In the genomic region with DNA sequence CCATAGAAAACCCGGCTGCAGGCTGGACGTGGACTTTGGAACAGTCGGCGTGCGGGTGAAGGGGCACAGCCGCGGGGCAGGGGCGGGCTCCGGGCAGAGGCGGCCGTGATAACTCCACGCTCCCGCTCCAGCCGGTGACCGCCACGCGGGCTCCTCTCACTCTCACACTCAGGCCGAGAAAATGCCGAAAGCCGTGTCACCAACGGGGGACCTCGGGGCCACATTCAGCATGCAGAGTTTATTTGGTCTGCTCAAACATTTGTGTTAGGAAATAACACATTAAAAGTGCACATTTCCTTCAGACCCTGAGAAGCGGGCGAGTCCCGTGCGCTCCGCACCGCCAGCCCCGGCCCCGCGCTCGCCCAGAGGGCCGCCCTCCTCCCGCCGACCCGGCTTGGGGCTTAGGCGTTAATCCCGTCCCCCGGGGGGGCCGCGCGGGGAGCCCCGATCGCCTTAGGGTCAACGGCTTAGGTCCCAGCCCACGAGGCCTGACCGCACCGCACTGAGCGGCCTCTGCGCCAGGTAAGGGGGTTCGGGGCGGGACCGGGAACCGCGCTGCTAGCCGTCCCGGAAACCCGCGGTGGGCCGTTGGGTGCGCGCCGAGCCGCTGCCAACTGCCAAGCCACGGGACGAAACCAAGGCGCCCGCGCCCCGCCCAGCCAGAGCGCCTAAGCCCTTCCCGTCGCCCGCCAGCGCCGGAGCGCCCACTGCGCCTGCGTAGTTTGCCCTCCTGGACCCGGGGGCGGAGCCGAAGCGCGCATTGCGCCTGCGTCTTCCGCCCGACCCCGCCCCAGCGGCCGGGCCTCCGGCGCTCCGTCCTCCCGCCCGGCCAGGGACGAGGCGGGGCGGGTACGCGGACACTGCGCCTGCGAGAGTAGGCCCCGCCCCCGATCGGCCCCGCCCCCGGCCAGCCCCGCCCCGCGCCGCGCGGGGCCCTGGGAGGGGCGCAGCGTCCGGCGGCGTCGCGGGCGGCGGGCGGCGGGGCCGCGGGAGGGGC, we compare ENCODE assay signal across 8 cellular contexts. TPM values are rescaled to one million over a fixed set of nuclear protein-coding genes. Genes with fewer than 3 reads are reported as not detected.
DNase-seq lines count a peak whose midpoint lies in the region; ATAC-seq and TF ChIP-seq lines count a peak whose summit lies in the region.

A gene with protein sequence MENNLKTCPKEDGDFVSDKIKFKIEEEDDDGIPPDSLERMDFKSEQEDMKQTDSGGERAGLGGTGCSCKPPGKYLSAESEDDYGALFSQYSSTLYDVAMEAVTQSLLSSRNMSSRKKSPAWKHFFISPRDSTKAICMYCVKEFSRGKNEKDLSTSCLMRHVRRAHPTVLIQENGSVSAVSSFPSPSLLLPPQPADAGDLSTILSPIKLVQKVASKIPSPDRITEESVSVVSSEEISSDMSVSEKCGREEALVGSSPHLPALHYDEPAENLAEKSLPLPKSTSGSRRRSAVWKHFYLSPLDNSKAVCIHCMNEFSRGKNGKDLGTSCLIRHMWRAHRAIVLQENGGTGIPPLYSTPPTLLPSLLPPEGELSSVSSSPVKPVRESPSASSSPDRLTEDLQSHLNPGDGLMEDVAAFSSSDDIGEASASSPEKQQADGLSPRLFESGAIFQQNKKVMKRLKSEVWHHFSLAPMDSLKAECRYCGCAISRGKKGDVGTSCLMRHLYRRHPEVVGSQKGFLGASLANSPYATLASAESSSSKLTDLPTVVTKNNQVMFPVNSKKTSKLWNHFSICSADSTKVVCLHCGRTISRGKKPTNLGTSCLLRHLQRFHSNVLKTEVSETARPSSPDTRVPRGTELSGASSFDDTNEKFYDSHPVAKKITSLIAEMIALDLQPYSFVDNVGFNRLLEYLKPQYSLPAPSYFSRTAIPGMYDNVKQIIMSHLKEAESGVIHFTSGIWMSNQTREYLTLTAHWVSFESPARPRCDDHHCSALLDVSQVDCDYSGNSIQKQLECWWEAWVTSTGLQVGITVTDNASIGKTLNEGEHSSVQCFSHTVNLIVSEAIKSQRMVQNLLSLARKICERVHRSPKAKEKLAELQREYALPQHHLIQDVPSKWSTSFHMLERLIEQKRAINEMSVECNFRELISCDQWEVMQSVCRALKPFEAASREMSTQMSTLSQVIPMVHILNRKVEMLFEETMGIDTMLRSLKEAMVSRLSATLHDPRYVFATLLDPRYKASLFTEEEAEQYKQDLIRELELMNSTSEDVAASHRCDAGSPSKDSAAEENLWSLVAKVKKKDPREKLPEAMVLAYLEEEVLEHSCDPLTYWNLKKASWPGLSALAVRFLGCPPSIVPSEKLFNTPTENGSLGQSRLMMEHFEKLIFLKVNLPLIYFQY (plus strand): TSS at position 947 of the 997 bp plus-strand sequence. CDS start 29,819 bp downstream, outside the sequence.

- POLR2A ChIA-PET in Panc1 (lab: Charles Lee), result no interaction called here

- intact Hi-C loops in Panc1 (cut with micrococcal nuclease; ENCODE audit: unreplicated experiment), result no loop called here

- WGBS in esophagus, 2 donors, result 1 to 2% methylated on average over 95 to 127 of the region's 127 CpGs

- H3K9ac ChIP-seq in mucosa of rectum (ENCODE audit: low read depth in 1 of 2, low read length in 2 of 2), result peak within 1 kb of the TSS; percentile 92 to 94

- in situ Hi-C loops in KBM-7 (cut with MboI; ENCODE audit: low pct_unique_long_range_greater_than_20kb, low sequenced_read_pairs), result no loop called here
- in situ Hi-C loops in Panc1 (cut with HindIII; ENCODE audit: low pct_unique_long_range_greater_than_20kb, low sequenced_read_pairs), result no loop called here

- H3K27me3 ChIP-seq in Panc1 (ENCODE audit: control insufficient read depth, insufficient read depth, low read length) (no peaks in the 10 kb centered on the region), esophagus (ENCODE audit: control insufficient read depth in 1 of 2, insufficient read depth in 2 of 2, low read length in 2 of 2) (peaks cover 0 to 8% of the 10 kb centered on the region in 2 donors), mucosa of rectum (ENCODE audit: control insufficient read depth in 2 of 2, insufficient read depth in 2 of 2, low read length in 2 of 2) (peaks cover 7 to 14% of the 10 kb centered on the region in 2 donors)

- ATAC-seq in GM21723 (IDR thresholded peaks at IDR 0.05; ENCODE audit: unreplicated experiment) (peak; percentile 74), Panc1 (peak; percentile 90)
- ATAC-seq in activated T-cell treated with anti-CD3 and anti-CD28 coated beads, Interleukin-2, amount 50 U/mL, for 4 hours, result peak; percentile 84 to 85

- peak within 1 kb of the TSS; percentile 90 for H3K27ac ChIP-seq in Panc1 (ENCODE audit: low read length)
- H3K27ac ChIP-seq in esophagus (ENCODE audit: low read depth in 2 of 2, low read length in 1 of 2), result peak within 1 kb of the TSS; percentile 89 to 95
- H3K27ac ChIP-seq in mucosa of rectum (ENCODE audit: low read depth in 2 of 2, low read length in 2 of 2), result peak within 1 kb of the TSS; percentile 96 to 98

- TSS peak; percentile 95 for BruUV-seq in Panc1 (replicated peaks; lab: Mats Ljungman, UMichigan)

- peaks cover 23% of the 10 kb centered on the region for H3K4me1 ChIP-seq in Panc1 (ENCODE audit: control insufficient read depth, insufficient read depth, low read length)
- H3K4me1 ChIP-seq in esophagus (ENCODE audit: control insufficient read depth in 2 of 2, insufficient read depth in 2 of 2, low read length in 1 of 2), result peaks cover 7 to 18% of the 10 kb centered on the region in 2 donors
- H3K4me1 ChIP-seq in mucosa of rectum (ENCODE audit: control insufficient read depth in 2 of 2, insufficient read depth in 2 of 2, low read length in 2 of 2), result peaks cover 21 to 22% of the 10 kb centered on the region in 2 donors

- H3K9me3 ChIP-seq in Panc1 (ENCODE audit: control insufficient read depth, insufficient read depth, low read depth, low read length) (no peaks in the 10 kb centered on the region), esophagus (ENCODE audit: control insufficient read depth in 2 of 2, insufficient read depth in 1 of 2, low read depth in 1 of 2, low read length in 1 of 2) (no peaks in the 10 kb centered on the region), mucosa of rectum (ENCODE audit: control insufficient read depth in 2 of 2, low read length in 2 of 2) (no peaks in the 10 kb centered on the region)

- peaks cover 5% of the 10 kb centered on the region for H3K27me3 Mint-ChIP-seq in activated T-cell treated with anti-CD3 and anti-CD28 coated beads, Interleukin-2, amount 50 U/mL, for 4 hours (ENCODE audit: low read depth)

- H3K4me3 ChIP-seq in Panc1 (ENCODE audit: low read depth in 2 of 2, low read length in 2 of 2) (peak within 1 kb of the TSS; percentile 83 to 88), esophagus (ENCODE audit: low read depth in 1 of 2, low read length in 2 of 2) (peak within 1 kb of the TSS; percentile 78 to 79), mucosa of rectum (ENCODE audit: low read length in 2 of 2) (peak within 1 kb of the TSS; percentile 84 to 88)

- DNase-seq in DMS53 treated with DMSO at 0.1 percent for 48 hours (lab: John Stamatoyannopoulos, UW; ENCODE audit: unreplicated experiment), result peak; percentile 71
- peak; percentile 98 for DNase-seq in KBM-7
- peak; percentile 59 for DNase-seq in Panc1 (ENCODE audit: low read depth, low spot score)
- peak; percentile 98 for DNase-seq in activated T-cell treated with anti-CD3 and anti-CD28 coated beads, Interleukin-2, amount 50 U/mL, for 4 hours
- peak; percentile 91 to 94 for DNase-seq in stimulated activated CD8-positive, alpha-beta memory T cell treated with anti-CD3 and anti-CD28 coated beads, Interleukin-4, amount 100 ng/mL, for 4 hours (ENCODE audit: low read depth in 2 of 2, low spot score in 1 of 2)

- H3K36me3 ChIP-seq in Panc1 (ENCODE audit: control insufficient read depth, insufficient read depth, low read length) (peaks cover 5% of the 10 kb centered on the region; the same call in 1 of the 2 replicates), esophagus (ENCODE audit: control insufficient read depth in 2 of 2, insufficient read depth in 2 of 2, low read length in 1 of 2) (peaks cover 0 to 3% of the 10 kb centered on the region in 2 donors), mucosa of rectum (ENCODE audit: control insufficient read depth in 2 of 2, insufficient read depth in 2 of 2, low read length in 2 of 2) (no peaks in the 10 kb centered on the region)

- no peaks in the 10 kb centered on the region for H3K9me3 Mint-ChIP-seq in activated T-cell treated with anti-CD3 and anti-CD28 coated beads, Interleukin-2, amount 50 U/mL, for 4 hours

- H3K4me1 Mint-ChIP-seq in activated T-cell treated with anti-CD3 and anti-CD28 coated beads, Interleukin-2, amount 50 U/mL, for 4 hours (ENCODE audit: low read depth), result peaks cover 49% of the 10 kb centered on the region

- H3K4me3 Mint-ChIP-seq in activated T-cell treated with anti-CD3 and anti-CD28 coated beads, Interleukin-2, amount 50 U/mL, for 4 hours, result peak within 1 kb of the TSS; percentile 92

- no peaks in the 10 kb centered on the region for H3K36me3 Mint-ChIP-seq in activated T-cell treated with anti-CD3 and anti-CD28 coated beads, Interleukin-2, amount 50 U/mL, for 4 hours (ENCODE audit: insufficient read depth)

- CTCF ChIA-PET in Panc1 (lab: Charles Lee), result no interaction called here

- no peak for TF ChIP-seq CTCF in Panc1 (IDR thresholded peaks at IDR 0.05)

RNA-seq across cellular contexts. Expression of the gene that starts here (rescaled TPM):
- 17.3 TPM for total RNA-seq in Panc1 (2021; ENCODE audit: unreplicated experiment)
- 11.6 TPM for polyA plus RNA-seq in Panc1 (2012; ENCODE audit: insufficient read length)
- total RNA-seq in activated T-cell treated with anti-CD3 and anti-CD28 coated beads, Interleukin-2, amount 50 U/mL, for 4 hours, result 10 to 100 TPM; 16.5 to 17.7 (median 16.8) TPM
- polyA plus RNA-seq in esophagus, result 1 to 10 TPM; 4.7 to 4.9 TPM

Comparison
In these comparisons a context has a peak if more than half of its experiments do, and no peak if none do; other contexts are left out.
1. Peak in every context shown above with its lines: DNase-seq, ATAC-seq, H3K4me3 ChIP-seq and H3K27ac ChIP-seq.